29 cellular contexts compared by ENCODE assay signal in genomic region chr11:116482716-116483115, GRCh38.
"Had no signal": no experiment of that assay in that cellular context is flagged by ENCODE, and none has a peak within 500 bp of the region (broad histone marks: within the 10 kb centered on the region; RNA-seq: fewer than 3 reads in every experiment).

No MANE protein-coding gene starts in this region.

- ATAC-seq: naive thymus-derived CD8-positive, alpha-beta T cell; natural killer cell treated with Interleukin-12 subunit alpha and Interleukin-12 subunit beta and Interleukin-15 and Interleukin-18, amount 100 ng/mL, for 72 hours; psoas muscle; right cardiac atrium; right lobe of liver; stimulated activated memory B cell treated with anti-CD40 and anti-IgM and Interleukin-4, amounts not matched to agents 10 μg/mL and 1 μg/mL and 100 μg/mL, for 72 hours; stimulated activated naive CD8-positive, alpha-beta T cell treated with anti-CD3 and anti-CD28 coated beads, Interleukin-15, amount 100 ng/mL, for 72 hours; stimulated activated naive CD8-positive, alpha-beta T cell treated with anti-CD3 and anti-CD28 coated beads, Interleukin-15, Interleukin-2, amounts not matched to agents 100 U/mL and 50 U/mL, for 24 hours; upper lobe of right lung had no signal

- H3K27ac ChIP-seq: ovary, parathyroid adenoma, psoas muscle, right lobe of liver, sigmoid colon, spleen, suprapubic skin, testis, tibial artery, transverse colon, upper lobe of right lung, uterus had no signal

- H3K4me1 ChIP-seq: parathyroid adenoma, psoas muscle, right lobe of liver, sigmoid colon, spleen, suprapubic skin, tibial artery, transverse colon, upper lobe of right lung, uterus had no signal

- DNase-seq: naive thymus-derived CD8-positive, alpha-beta T cell; nephron progenitor cell; occipital lobe; ovary; posterior cingulate gyrus; psoas muscle; right cardiac atrium; right lobe of liver; sigmoid colon; spleen; stimulated activated CD4-positive, alpha-beta T cell treated with anti-CD3 and anti-CD28 coated beads, Interleukin-12 subunit alpha, Interleukin-12 subunit beta, amount 100 ng/mL, for 4 hours; stimulated activated CD4-positive, alpha-beta T cell treated with anti-CD3 and anti-CD28 coated beads, Interleukin-1b, Interleukin-23, amount 100 ng/mL, for 48 hours; stimulated activated CD4-positive, alpha-beta T cell treated with anti-CD3 and anti-CD28 coated beads, Interleukin-4, amount 100 ng/mL, for 1 hour; stimulated activated CD4-positive, alpha-beta T cell treated with anti-CD3 and anti-CD28 coated beads, Interleukin-4, amount 100 ng/mL, for 4 hours; stimulated activated CD8-positive, alpha-beta memory T cell treated with anti-CD3 and anti-CD28 coated beads, Interleukin-4, amount 100 ng/mL, for 48 hours; stimulated activated naive CD4-positive, alpha-beta T cell; stimulated activated naive CD8-positive, alpha-beta T cell treated with anti-CD3 and anti-CD28 coated beads, Interleukin-15, amount 100 ng/mL, for 72 hours; stimulated activated naive CD8-positive, alpha-beta T cell treated with anti-CD3 and anti-CD28 coated beads, Interleukin-15, Interleukin-2, amounts not matched to agents 100 U/mL and 50 U/mL, for 24 hours; substantia nigra; testis; tibial artery; transverse colon; upper lobe of right lung; uterus had no signal

- H3K79me2 ChIP-seq: parathyroid adenoma had no signal

- H3K4me2 ChIP-seq: smooth muscle cell had no signal

- H3K9me3 ChIP-seq: ovary, psoas muscle, right lobe of liver, sigmoid colon, spleen, suprapubic skin, testis, tibial artery, transverse colon, upper lobe of right lung, uterus had no signal

- H3K27me3 ChIP-seq: ovary, right lobe of liver, sigmoid colon, testis, transverse colon, uterus had no signal

- H2AFZ ChIP-seq: parathyroid adenoma had no signal

- H3K4me3 ChIP-seq: ovary, psoas muscle, right lobe of liver, sigmoid colon, smooth muscle cell, spleen, suprapubic skin, testis, tibial artery, transverse colon, upper lobe of right lung, uterus had no signal

- H3K36me3 ChIP-seq: ovary, right lobe of liver, sigmoid colon, spleen, suprapubic skin, tibial artery, transverse colon, upper lobe of right lung, uterus had no signal
